1 cellular context compared by ENCODE assay signal in genomic region chr4:157075811-157076577, GRCh38.
TF ChIP-seq lines count a peak whose summit lies in the region.

Gene GLRB, plus strand, starts transcription at chr4:157076150. Its CDS starts 1,875 bp downstream, at chr4:157078025.

TF ChIP-seq in HepG2, 621 proteins besides CTCF, POLR2A, EP300 and RAD21 (continued from another document):
- TF ChIP-seq DRAP1 (CRISPR knock-in tag; IDR thresholded peaks at IDR 0.05), result no peak
- peak; percentile 71; the same call in 1 of the 2 replicates for TF ChIP-seq ZNF800 (CRISPR knock-in tag; IDR thresholded peaks at IDR 0.05)
- TF ChIP-seq ZFY (CRISPR knock-in tag; IDR thresholded peaks at IDR 0.05), result peak; percentile 35; the same call in 1 of the 2 replicates
- no peak for TF ChIP-seq PHB2 (IDR thresholded peaks at IDR 0.05; ENCODE audit: partially characterized antibody)
- TF ChIP-seq ZNF777 (CRISPR knock-in tag; IDR thresholded peaks at IDR 0.05), result peak; percentile 67
- 0 out of 2 replicates have a peak, but pooled peaks have one; percentile 30 for TF ChIP-seq MAX (IDR thresholded peaks at IDR 0.05)
- no peak for TF ChIP-seq ZNF274 (CRISPR knock-in tag; IDR thresholded peaks at IDR 0.05)
- TF ChIP-seq NR3C1 (CRISPR knock-in tag; IDR thresholded peaks at IDR 0.05), result no peak
- peak; percentile 71; the same call in 1 of the 2 replicates for TF ChIP-seq MTF2 (CRISPR knock-in tag; IDR thresholded peaks at IDR 0.05; ENCODE audit: borderline replicate concordance)
- no peak for TF ChIP-seq ARID2 (CRISPR knock-in tag; IDR thresholded peaks at IDR 0.05; ENCODE audit: borderline replicate concordance)
- no peak for TF ChIP-seq PHF20 (CRISPR knock-in tag; IDR thresholded peaks at IDR 0.05)
- peak in 1 of 2 experiments; percentile 21; a peak in 1 of 4 replicates for TF ChIP-seq HMGXB4 (CRISPR knock-in tag; IDR thresholded peaks at IDR 0.05; ENCODE audit: borderline replicate concordance in 1 of 2, low read depth in 1 of 2)
- no peak for TF ChIP-seq ZFP91 (CRISPR knock-in tag; IDR thresholded peaks at IDR 0.05; ENCODE audit: borderline replicate concordance)
- peak; percentile 97 for TF ChIP-seq ZNF263 (CRISPR knock-in tag; IDR thresholded peaks at IDR 0.05)
- peak; percentile 99 for TF ChIP-seq HNRNPLL (IDR thresholded peaks at IDR 0.05; ENCODE audit: low read depth, low read length, poor library complexity, severe bottlenecking)
- no peak for TF ChIP-seq HDAC1 (CRISPR knock-in tag; IDR thresholded peaks at IDR 0.05)
- TF ChIP-seq ZNF496 (CRISPR knock-in tag; IDR thresholded peaks at IDR 0.05; ENCODE audit: insufficient replicate concordance), result no peak
- TF ChIP-seq ZNF253 (CRISPR knock-in tag; IDR thresholded peaks at IDR 0.05; ENCODE audit: borderline replicate concordance), result no peak
- no peak for TF ChIP-seq ZNF569 (CRISPR knock-in tag; IDR thresholded peaks at IDR 0.05; ENCODE audit: borderline replicate concordance)
